In the genomic region with DNA sequence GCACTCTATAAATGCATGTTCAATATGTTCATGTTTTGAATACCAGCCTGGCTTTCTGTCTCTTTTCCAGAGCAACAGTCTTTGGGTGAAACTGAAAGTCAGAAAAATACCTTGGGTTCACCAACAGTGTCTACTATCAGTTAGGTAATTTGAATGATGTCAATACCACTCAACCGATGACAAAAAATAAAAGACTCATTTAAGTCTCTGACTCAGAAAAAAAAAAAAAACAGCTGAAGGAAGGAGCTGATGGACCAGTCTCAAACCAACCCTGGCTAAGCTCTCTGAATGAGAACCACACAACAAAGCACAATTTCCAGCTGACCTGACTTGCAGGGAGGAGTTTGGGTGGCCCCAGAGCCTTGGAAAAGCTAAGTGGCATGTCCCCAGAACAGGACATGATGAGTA, we compare ENCODE assay signal across 10 cellular contexts. TPM values are rescaled to one million over a fixed set of nuclear protein-coding genes. Genes with fewer than 3 reads are reported as not detected.
A peak's percentile ranks its signal among the peaks of the same experiment; 100 is the strongest.
DNase-seq lines count a peak whose midpoint lies in the region; ATAC-seq and TF ChIP-seq lines count a peak whose summit lies in the region.
"Had no signal": no experiment of that assay in that cellular context is flagged by ENCODE, and none has a peak within 500 bp of the region (broad histone marks: within the 10 kb centered on the region; RNA-seq: fewer than 3 reads in every experiment).

No MANE protein-coding gene starts in this region.

- H3K9me3 Mint-ChIP-seq in endothelial cell (ENCODE audit: unreplicated experiment) (no peaks in the 10 kb centered on the region), WTC11 (peaks cover 3% of the 10 kb centered on the region; the same call in 1 of the 2 replicates)

- H3K4me3 Mint-ChIP-seq in endothelial cell (ENCODE audit: unreplicated experiment): peak overlapping the region; percentile 49
- no peak overlapping the region for H3K4me3 Mint-ChIP-seq in WTC11

- H3K27me3 Mint-ChIP-seq in endothelial cell (ENCODE audit: unreplicated experiment) (no peaks in the 10 kb centered on the region), WTC11 (ENCODE audit: low read depth) (no peaks in the 10 kb centered on the region)

- POLR2A ChIA-PET in WTC11 (lab: Charles Lee): no interaction called here

- H3K36me3 Mint-ChIP-seq in endothelial cell (ENCODE audit: low read depth, unreplicated experiment) (peaks cover 3% of the 10 kb centered on the region), WTC11 (no peaks in the 10 kb centered on the region)

- CTCF ChIA-PET in WTC11 (lab: Charles Lee): interaction anchor here (1.9 kb wide), 1 partner anchor 144 kb away, joined by 7 read pairs; no protein-coding TSS in a partner anchor

- H3K4me1 Mint-ChIP-seq in endothelial cell (ENCODE audit: unreplicated experiment) (peaks cover 10% of the 10 kb centered on the region), WTC11 (peaks cover 19% of the 10 kb centered on the region)

- TF ChIP-seq CTCF in endothelial cell (IDR thresholded peaks at IDR 0.05; ENCODE audit: unreplicated experiment) (no peak), WTC11 (IDR thresholded peaks at IDR 0.05) (no peak)

- DNase-seq in endothelial cell (ENCODE audit: low spot score): no peak
- DNase-seq in NCI-H1105 treated with DMSO at 0.1 percent for 48 hours (lab: John Stamatoyannopoulos, UW): no peak
- DNase-seq in HPDE6-E6E7 (ENCODE audit: extremely low spot score): no peak
- no peak for DNase-seq in WTC11 (ENCODE audit: low spot score)
- DNase-seq in DMS153 (lab: John Stamatoyannopoulos, UW): no peak
- DNase-seq: Kasumi-1, upper lobe of left lung had no signal

- ATAC-seq in GM18502 (IDR thresholded peaks at IDR 0.05; ENCODE audit: poor library complexity, unreplicated experiment) (peak; percentile 95), GM19463 (IDR thresholded peaks at IDR 0.05; ENCODE audit: unreplicated experiment) (peak; percentile 93), HG03097 (IDR thresholded peaks at IDR 0.05; ENCODE audit: low FRiP score, unreplicated experiment) (peak; percentile 81), WTC11 (no peak)

- no peak overlapping the region for H3K27ac Mint-ChIP-seq in endothelial cell (ENCODE audit: unreplicated experiment)
- H3K27ac Mint-ChIP-seq in WTC11: no peak overlapping the region

TF ChIP-seq in WTC11, 78 proteins besides CTCF, POLR2A, EP300 and RAD21:
- TF ChIP-seq ZNF121 (CRISPR knock-in tag; IDR thresholded peaks at IDR 0.05) (no peak), CBFB (CRISPR knock-in tag; IDR thresholded peaks at IDR 0.05; ENCODE audit: low read depth) (no peak), ZNF138 (CRISPR knock-in tag; conservative IDR thresholded peaks at IDR 0.05) (no peak), ZNF263 (CRISPR knock-in tag; IDR thresholded peaks at IDR 0.05; ENCODE audit: low read depth) (no peak), GTF2I (CRISPR knock-in tag; conservative IDR thresholded peaks at IDR 0.05) (no peak), KAT7 (CRISPR knock-in tag; IDR thresholded peaks at IDR 0.05; ENCODE audit: borderline replicate concordance) (no peak), NFATC4 (CRISPR knock-in tag; IDR thresholded peaks at IDR 0.05) (no peak), NR3C1 (CRISPR knock-in tag; conservative IDR thresholded peaks at IDR 0.05; ENCODE audit: low read depth) (no peak), ELF4 (CRISPR knock-in tag; IDR thresholded peaks at IDR 0.05; ENCODE audit: low read depth) (no peak), GRHL2 (CRISPR knock-in tag; IDR thresholded peaks at IDR 0.05; ENCODE audit: insufficient replicate concordance, severe bottlenecking) (no peak)
- TF ChIP-seq, protein P1, sequence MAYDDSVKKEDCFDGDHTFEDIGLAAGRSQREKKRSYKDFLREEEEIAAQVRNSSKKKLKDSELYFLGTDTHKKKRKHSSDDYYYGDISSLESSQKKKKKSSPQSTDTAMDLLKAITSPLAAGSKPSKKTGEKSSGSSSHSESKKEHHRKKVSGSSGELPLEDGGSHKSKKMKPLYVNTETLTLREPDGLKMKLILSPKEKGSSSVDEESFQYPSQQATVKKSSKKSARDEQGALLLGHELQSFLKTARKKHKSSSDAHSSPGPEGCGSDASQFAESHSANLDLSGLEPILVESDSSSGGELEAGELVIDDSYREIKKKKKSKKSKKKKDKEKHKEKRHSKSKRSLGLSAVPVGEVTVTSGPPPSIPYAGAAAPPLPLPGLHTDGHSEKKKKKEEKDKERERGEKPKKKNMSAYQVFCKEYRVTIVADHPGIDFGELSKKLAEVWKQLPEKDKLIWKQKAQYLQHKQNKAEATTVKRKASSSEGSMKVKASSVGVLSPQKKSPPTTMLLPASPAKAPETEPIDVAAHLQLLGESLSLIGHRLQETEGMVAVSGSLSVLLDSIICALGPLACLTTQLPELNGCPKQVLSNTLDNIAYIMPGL (CRISPR knock-in tag; IDR thresholded peaks at IDR 0.05): no peak
- TF ChIP-seq, protein P2, sequence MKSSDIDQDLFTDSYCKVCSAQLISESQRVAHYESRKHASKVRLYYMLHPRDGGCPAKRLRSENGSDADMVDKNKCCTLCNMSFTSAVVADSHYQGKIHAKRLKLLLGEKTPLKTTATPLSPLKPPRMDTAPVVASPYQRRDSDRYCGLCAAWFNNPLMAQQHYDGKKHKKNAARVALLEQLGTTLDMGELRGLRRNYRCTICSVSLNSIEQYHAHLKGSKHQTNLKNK (CRISPR knock-in tag; IDR thresholded peaks at IDR 0.05): no peak
- TF ChIP-seq, protein P3, sequence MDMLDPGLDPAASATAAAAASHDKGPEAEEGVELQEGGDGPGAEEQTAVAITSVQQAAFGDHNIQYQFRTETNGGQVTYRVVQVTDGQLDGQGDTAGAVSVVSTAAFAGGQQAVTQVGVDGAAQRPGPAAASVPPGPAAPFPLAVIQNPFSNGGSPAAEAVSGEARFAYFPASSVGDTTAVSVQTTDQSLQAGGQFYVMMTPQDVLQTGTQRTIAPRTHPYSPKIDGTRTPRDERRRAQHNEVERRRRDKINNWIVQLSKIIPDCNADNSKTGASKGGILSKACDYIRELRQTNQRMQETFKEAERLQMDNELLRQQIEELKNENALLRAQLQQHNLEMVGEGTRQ (CRISPR knock-in tag; IDR thresholded peaks at IDR 0.05): no peak

RNA-seq across cellular contexts. Expression of a gene that starts 42.5 kb away (rescaled TPM):
- total RNA-seq in endothelial cell (ENCODE audit: unreplicated experiment) (55.9 TPM), WTC11 (2021) (54.9 to 62.1 TPM (median 57.2 TPM) in 3 replicates)
